ENCODE assay signal across 14 cellular contexts in the genomic region with DNA sequence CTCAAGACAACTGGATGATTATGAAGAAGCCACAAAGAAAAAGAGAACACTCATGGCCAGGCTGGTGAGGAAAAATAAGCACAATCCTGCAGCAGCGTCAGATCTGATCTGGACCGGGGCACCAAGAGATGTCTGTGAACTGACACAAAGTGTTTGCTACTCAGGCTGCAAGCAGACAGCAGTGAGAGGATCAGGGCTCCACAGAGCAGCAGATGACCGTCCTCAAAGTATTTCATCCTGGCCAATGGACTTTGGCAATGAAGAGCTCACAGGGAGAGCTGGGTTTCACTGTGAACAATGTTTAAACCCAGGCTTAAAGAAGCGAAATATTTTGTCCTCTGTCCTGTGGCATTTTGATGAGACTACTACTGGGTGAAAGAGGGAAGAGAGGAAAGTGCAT.
"Had no signal": no experiment of that assay in that cellular context is flagged by ENCODE, and none has a peak within 500 bp of the region (broad histone marks: within the 10 kb centered on the region; RNA-seq: fewer than 3 reads in every experiment).

No MANE protein-coding gene starts in this region.

- H3K27ac Mint-ChIP-seq: dendritic cell treated with granulocyte-macrophage colony-stimulating factor and Interleukin-4, amounts not matched to agents 40 ng/mL and 50 ng/mL, for 4 days; effector memory CD8-positive, alpha-beta T cell; natural killer cell had no signal

- H3K27me3 ChIP-seq: foreskin keratinocyte, heart left ventricle, neutrophil had no signal

- ATAC-seq: effector memory CD8-positive, alpha-beta T cell; foreskin keratinocyte; natural killer cell had no signal

- H3K9me3 ChIP-seq: heart left ventricle, neutrophil had no signal

- DNase-seq: cerebellar nuclear complex; effector memory CD8-positive, alpha-beta T cell; foreskin keratinocyte; mammary epithelial cell; natural killer cell; small intestine; stimulated activated CD4-positive, alpha-beta T cell treated with anti-CD3 and anti-CD28 coated beads, Interleukin-12 subunit alpha, Interleukin-12 subunit beta, amount 100 ng/mL, for 4 hours; stimulated activated CD4-positive, alpha-beta T cell treated with anti-CD3 and anti-CD28 coated beads, Interleukin-2, amount 100 ng/mL, for 48 hours; stimulated activated naive CD4-positive, alpha-beta T cell treated with Interleukin-2 at 50 U/mL for 16 hours; trophoblast cell had no signal

- H3K9me3 Mint-ChIP-seq: dendritic cell treated with granulocyte-macrophage colony-stimulating factor and Interleukin-4, amounts not matched to agents 40 ng/mL and 50 ng/mL, for 4 days had no signal

- H3K4me3 ChIP-seq: heart left ventricle had no signal

- H3K36me3 Mint-ChIP-seq: natural killer cell had no signal

- H3K4me1 Mint-ChIP-seq: natural killer cell had no signal

- H3K36me3 ChIP-seq: heart left ventricle, neutrophil had no signal

- H3K4me1 ChIP-seq: foreskin keratinocyte had no signal

- H3K4me3 Mint-ChIP-seq: dendritic cell treated with granulocyte-macrophage colony-stimulating factor and Interleukin-4, amounts not matched to agents 40 ng/mL and 50 ng/mL, for 4 days; effector memory CD8-positive, alpha-beta T cell; natural killer cell had no signal

- H3K27ac ChIP-seq: epithelial cell of prostate, foreskin keratinocyte, heart left ventricle, neutrophil had no signal

- H3K27me3 Mint-ChIP-seq: dendritic cell treated with granulocyte-macrophage colony-stimulating factor and Interleukin-4, amounts not matched to agents 40 ng/mL and 50 ng/mL, for 4 days; effector memory CD8-positive, alpha-beta T cell had no signal
